ENCODE assay signal across 8 cellular contexts in genomic region chr15:101127503-101128076, GRCh38.
DNase-seq lines count a peak whose midpoint lies in the region; ATAC-seq, FAIRE-seq and TF ChIP-seq lines count a peak whose summit lies in the region.

No MANE protein-coding gene starts in this region.

- H3K27ac ChIP-seq in KOPT-K1 (ENCODE audit: low read depth, low read length, poor library complexity, severe bottlenecking) (peak overlapping the region; percentile 99), GM12878 (ENCODE audit: control insufficient read depth, insufficient read depth) (peak overlapping the region; percentile 95)

- SMC1A ChIA-PET in GM12878 (lab: Charles Lee; ENCODE audit: uncharacterized antibody, unreplicated experiment), result interaction anchor here (0.6 to 9.4 kb wide), 20 partner anchors 8 to 206 kb away, joined by 3 to 119 read pairs (median 4); partner anchors contain the start of gene CHSY1

- H3K4me2 ChIP-seq in GM12878 (ENCODE audit: control insufficient read depth, insufficient read depth), result peak overlapping the region; percentile 60

- no peak for TF ChIP-seq POLR2A in GM12878 (IDR thresholded peaks at IDR 0.05; ENCODE audit: low read depth, low read length)

- H4K20me1 ChIP-seq in GM12878 (ENCODE audit: control insufficient read depth, insufficient read depth), result no peaks in the 10 kb centered on the region

- intact Hi-C loops in GM12878 (cut with micrococcal nuclease; ENCODE audit: unreplicated experiment), result loop anchor here (2.0 to 5.0 kb wide), 3 partner anchors 29 to 123 kb away; no protein-coding TSS in a partner anchor

- FAIRE-seq in GM12878 (lab: Jason Lieb, UNC), result no peak

- H3K36me3 ChIP-seq in GM06990 (ENCODE audit: control insufficient read depth, insufficient read depth, low read length) (no peaks in the 10 kb centered on the region), KOPT-K1 (ENCODE audit: insufficient read depth, low read length) (no peaks in the 10 kb centered on the region), GM12878 (ENCODE audit: control insufficient read depth in 2 of 2, insufficient read depth in 2 of 2, low read length in 1 of 2) (no peaks in the 10 kb centered on the region)

- BruUV-seq in GM12878 (replicated peaks; lab: Mats Ljungman, UMichigan), result no TSS peak

- no peak for TF ChIP-seq RAD21 in GM12878 (IDR thresholded peaks at IDR 0.05; ENCODE audit: insufficient read depth, low read depth, low read length)

- in situ Hi-C loops in GM12878 (cut with MboI), result no loop called here

- peak; percentile 85 for DNase-seq in GM06990 (ENCODE audit: extremely low read depth, insufficient read length)
- DNase-seq in GM12878 (ENCODE audit: low read depth, low spot score), result peak; percentile 82
- DNase-seq in left kidney (ENCODE audit: low read depth, low spot score), result peak; percentile 73
- DNase-seq in stimulated activated CD4-positive, alpha-beta T cell treated with anti-CD3 and anti-CD28 coated beads, Interleukin-4, amount 100 ng/mL, for 48 hours (ENCODE audit: low read depth in 2 of 2), result peak; percentile 12 to 16
- DNase-seq in NCI-H510A (lab: John Stamatoyannopoulos, UW), result no peak

- H3K4me3 ChIP-seq in GM06990 (replicated peaks; ENCODE audit: low read depth, low read length) (no peak overlapping the region), GM12878 (peak overlapping the region; percentile 44; the same call in 1 of the 2 replicates)

- H3K9me3 ChIP-seq in KOPT-K1 (ENCODE audit: insufficient read depth, low read length, poor library complexity, severe bottlenecking), result peaks cover 7% of the 10 kb centered on the region
- H3K9me3 ChIP-seq in GM12878 (replicated peaks; ENCODE audit: control insufficient read depth, insufficient read depth, low read length), result peaks cover 2% of the 10 kb centered on the region; the same call in 1 of the 3 replicates

- ATAC-seq in GM21825 (IDR thresholded peaks at IDR 0.05; ENCODE audit: unreplicated experiment) (peak; percentile 68), SK-N-SH treated with all-trans-retinoic acid at 6 μM for 48 hours (peak; percentile 89), GM12878 (peak; percentile 80)

- POLR2A ChIA-PET in GM12878 (lab: Charles Lee), result interaction anchor here (0.7 to 1.9 kb wide), 8 partner anchors 8 to 131 kb away, joined by 3 to 9 read pairs (median 4); partner anchors contain the start of gene CHSY1

- H3K27me3 ChIP-seq in GM06990 (replicated peaks; ENCODE audit: control insufficient read depth, insufficient read depth, low read length) (no peaks in the 10 kb centered on the region), GM12878 (replicated peaks in 1 of 2; ENCODE audit: control insufficient read depth in 2 of 2, insufficient read depth in 2 of 2, low read length in 1 of 2) (no peaks in the 10 kb centered on the region; a peak in 1 of 4 replicates)

- peak overlapping the region; percentile 54 for H2AFZ ChIP-seq in GM12878 (ENCODE audit: control insufficient read depth, low read depth, low read length)

- RAD21 ChIA-PET in GM12878 (lab: Charles Lee; ENCODE audit: unreplicated experiment), result interaction anchor here (1.2 to 5.3 kb wide), 11 partner anchors 8 to 131 kb away, joined by 3 to 26 read pairs (median 7); partner anchors contain the start of gene CHSY1

- TF ChIP-seq CTCF in GM06990 (IDR thresholded peaks at IDR 0.05; ENCODE audit: insufficient read depth, low read length, poor library complexity, severe bottlenecking), result no peak
- TF ChIP-seq CTCF in GM12878 (IDR thresholded peaks at IDR 0.05 in 2 of 3, conservative IDR thresholded peaks at IDR 0.05 in 1 of 3; ENCODE audit: control insufficient read depth in 2 of 3, extremely low read depth in 1 of 3, insufficient read depth in 1 of 3, low read depth in 3 of 3, low read length in 3 of 3), result no peak

- WGBS in GM12878 (ENCODE audit: insufficient coverage, insufficient replicate concordance, low lambda C conversion rate, missing lambda C conversion rate), result 12% methylated on average over 13 of the region's 13 CpGs

- H3K79me2 ChIP-seq in GM12878 (ENCODE audit: control insufficient read depth, insufficient read depth, low read length), result no peaks in the 10 kb centered on the region

- CTCF ChIA-PET in GM12878 (lab: Yijun Ruan, JAX), result interaction anchor here (1.0 to 4.5 kb wide), 15 partner anchors 7 to 161 kb away, joined by 3 to 47 read pairs (median 5); no protein-coding TSS in a partner anchor

- peak overlapping the region; percentile 70 for H3K9ac ChIP-seq in GM12878 (ENCODE audit: control insufficient read depth, insufficient read depth, low read length)

- TF ChIP-seq EP300 in GM12878 (IDR thresholded peaks at IDR 0.05; ENCODE audit: borderline replicate concordance in 1 of 2, control insufficient read depth in 1 of 2, low read depth in 2 of 2, low read length in 2 of 2), result peak; percentile 60 to 85; a peak in 2 of 4 replicates

- peaks cover 45% of the 10 kb centered on the region for H3K4me1 ChIP-seq in GM12878 (ENCODE audit: control insufficient read depth, insufficient read depth, low read length)

TF ChIP-seq in SK-N-SH treated with all-trans-retinoic acid at 6 μM for 48 hours, 23 proteins besides CTCF, POLR2A, EP300 and RAD21:
- TF ChIP-seq RARB (CRISPR knock-in tag; IDR thresholded peaks at IDR 0.05) (no peak), ISL1 (CRISPR knock-in tag; IDR thresholded peaks at IDR 0.05) (no peak), TCF4 (CRISPR knock-in tag; IDR thresholded peaks at IDR 0.05; ENCODE audit: borderline replicate concordance) (peak; percentile 69; the same call in 1 of the 2 replicates), SNAI2 (CRISPR knock-in tag; IDR thresholded peaks at IDR 0.05) (no peak), ZFP3 (CRISPR knock-in tag; IDR thresholded peaks at IDR 0.05) (peak; percentile 27; the same call in 1 of the 2 replicates), TSHZ2 (CRISPR knock-in tag; IDR thresholded peaks at IDR 0.05) (peak; percentile 23; the same call in 1 of the 2 replicates)
TF ChIP-seq in SK-N-SH treated with all-trans-retinoic acid at 6 μM for 48 hours: peak in this region for 3.

TF ChIP-seq in GM12878, 131 proteins besides CTCF, POLR2A, EP300 and RAD21 (continues in another document):
- TF ChIP-seq HDGF (IDR thresholded peaks at IDR 0.05), result no peak
- TF ChIP-seq EGR1 (IDR thresholded peaks at IDR 0.05; ENCODE audit: borderline replicate concordance in 1 of 2, low read depth in 2 of 2, low read length in 2 of 2), result peak in 1 of 2 experiments; percentile 11; a peak in 1 of 3 replicates
- TF ChIP-seq KDM1A (IDR thresholded peaks at IDR 0.05; ENCODE audit: borderline replicate concordance), result no peak
- TF ChIP-seq ZBTB33 (IDR thresholded peaks at IDR 0.05), result 0 out of 2 replicates have a peak, but pooled peaks have one; percentile 25
- peak; percentile 65; the same call in 1 of the 2 replicates for TF ChIP-seq TCF12 (IDR thresholded peaks at IDR 0.05; ENCODE audit: low read depth, low read length)
- 0 out of 2 replicates have a peak, but pooled peaks have one; percentile 71 for TF ChIP-seq CBFB (IDR thresholded peaks at IDR 0.05; ENCODE audit: low read depth)
- TF ChIP-seq KLF5 (IDR thresholded peaks at IDR 0.05; ENCODE audit: partially characterized antibody), result no peak
- TF ChIP-seq STAT1 (conservative IDR thresholded peaks at IDR 0.05), result 0 out of 2 replicates have a peak, but pooled peaks have one; percentile 24
- TF ChIP-seq BCL11A (IDR thresholded peaks at IDR 0.05; ENCODE audit: low read depth, low read length), result peak; percentile 56
- TF ChIP-seq ZBED1 (IDR thresholded peaks at IDR 0.05; ENCODE audit: borderline replicate concordance), result 0 out of 2 replicates have a peak, but pooled peaks have one; percentile 35
- no peak for TF ChIP-seq USF1 (IDR thresholded peaks at IDR 0.05; ENCODE audit: borderline replicate concordance, extremely low read length, insufficient read depth, low read depth, low read length)
- no peak for TF ChIP-seq ZNF207 (IDR thresholded peaks at IDR 0.05; ENCODE audit: borderline replicate concordance)
- TF ChIP-seq ZSCAN29 (IDR thresholded peaks at IDR 0.05), result peak; percentile 57; the same call in 1 of the 2 replicates
- TF ChIP-seq HSF1 (IDR thresholded peaks at IDR 0.05; ENCODE audit: low read depth, low read length), result no peak
- 0 out of 2 replicates have a peak, but pooled peaks have one; percentile 58 for TF ChIP-seq SMARCA5 (IDR thresholded peaks at IDR 0.05)
- no peak for TF ChIP-seq JUND (IDR thresholded peaks at IDR 0.05; ENCODE audit: low read depth, low read length)
- TF ChIP-seq GATAD2B (conservative IDR thresholded peaks at IDR 0.05; ENCODE audit: low read depth), result peak; percentile 64; the same call in 1 of the 2 replicates
